2 cellular contexts compared by ENCODE assay signal in genomic region chr15:75232826-75233503, GRCh38.
TF ChIP-seq lines count a peak whose summit lies in the region.

No MANE protein-coding gene starts in this region.

TF ChIP-seq in GM12891, 5 proteins besides CTCF, POLR2A, EP300 and RAD21:
- TF ChIP-seq POLR2AphosphoS5 (IDR thresholded peaks at IDR 0.05; ENCODE audit: low read depth, low read length): no peak
- TF ChIP-seq TAF1 (IDR thresholded peaks at IDR 0.05; ENCODE audit: low read depth, low read length): no peak
- TF ChIP-seq POU2F2 (IDR thresholded peaks at IDR 0.05; ENCODE audit: low read depth, low read length): no peak
- no peak for TF ChIP-seq PAX5 (IDR thresholded peaks at IDR 0.05; ENCODE audit: insufficient read depth, low read length, severe bottlenecking)
TF ChIP-seq in GM12891: peak in this region for 0.

TF ChIP-seq in H1, 55 proteins besides CTCF, POLR2A, EP300 and RAD21:
- no peak for TF ChIP-seq POU5F1 (IDR thresholded peaks at IDR 0.05; ENCODE audit: low read depth, low read length)
